In genomic region chr16:11049396-11050059, GRCh38 we compare ENCODE assay signal across 20 cellular contexts.
DNase-seq lines count a peak whose midpoint lies in the region; ATAC-seq and FAIRE-seq lines count a peak whose summit lies in the region.
"Had no signal": no experiment of that assay in that cellular context is flagged by ENCODE, and none has a peak within 500 bp of the region (broad histone marks: within the 10 kb centered on the region; RNA-seq: fewer than 3 reads in every experiment).

No MANE protein-coding gene starts in this region.

- no peak overlapping the region for H3K23ac ChIP-seq in trophoblast cell (ENCODE audit: low read length)

- no peak overlapping the region for H3K9ac ChIP-seq in HUES48 (ENCODE audit: low read depth, low read length)
- no peak overlapping the region for H3K9ac ChIP-seq in trophoblast cell (ENCODE audit: low read length)

- no peak overlapping the region for H4K8ac ChIP-seq in trophoblast cell (ENCODE audit: low read depth, low read length)

- H3K4me1 ChIP-seq in HUES48 (ENCODE audit: control insufficient read depth, insufficient read depth, low read length) = peaks cover 18% of the 10 kb centered on the region
- H3K4me1 ChIP-seq in trophoblast cell (ENCODE audit: control insufficient read depth in 1 of 2, insufficient read depth in 2 of 2, low read length in 2 of 2) = peaks cover 10 to 16% of the 10 kb centered on the region in 2 experiments
- H3K4me1 ChIP-seq: body of pancreas, gastroesophageal sphincter had no signal

- peaks cover 2% of the 10 kb centered on the region for H3K79me1 ChIP-seq in trophoblast cell (ENCODE audit: low read length)

- peak overlapping the region; percentile 16 for H3K27ac ChIP-seq in HUES48 (ENCODE audit: low read depth, low read length)
- no peak overlapping the region for H3K27ac ChIP-seq in trophoblast cell (ENCODE audit: low read depth, low read length)
- H3K27ac ChIP-seq: body of pancreas, gastroesophageal sphincter, SJCRH30, suprapubic skin, VCaP had no signal

- H2BK5ac ChIP-seq in trophoblast cell (ENCODE audit: low read depth, low read length, poor library complexity) = peak overlapping the region; percentile 43

- H2AFZ ChIP-seq in trophoblast cell (ENCODE audit: insufficient read depth, low read length, poor library complexity) = no peak overlapping the region

- WGBS in trophoblast cell (ENCODE audit: extremely low coverage, insufficient coverage, insufficient read length) = no CpG with 5 or more reads among the region's 3 CpGs

- no peak overlapping the region for H2BK120ac ChIP-seq in trophoblast cell (ENCODE audit: insufficient read depth, low read length, poor library complexity)

- H2AK5ac ChIP-seq in trophoblast cell (ENCODE audit: low read length) = no peak overlapping the region

- H3K36me3 ChIP-seq in HUES48 (ENCODE audit: control insufficient read depth, insufficient read depth, low read length) (0 out of 2 replicates have a peak, but pooled peaks cover 3% of the 10 kb centered on the region), trophoblast cell (ENCODE audit: control insufficient read depth in 1 of 2, insufficient read depth in 2 of 2, low read length in 2 of 2) (peaks cover 5 to 11% of the 10 kb centered on the region in 2 experiments)
- H3K36me3 ChIP-seq: SJCRH30 had no signal

- no peak overlapping the region for H2BK12ac ChIP-seq in trophoblast cell (ENCODE audit: low read length)

- H3K4me3 ChIP-seq in HUES48 (ENCODE audit: low read depth, low read length) (no peak overlapping the region), trophoblast cell (ENCODE audit: low read depth, low read length) (no peak overlapping the region)
- H3K4me3 ChIP-seq: body of pancreas, gastroesophageal sphincter, SJCRH30, suprapubic skin had no signal

- no peak overlapping the region for H3K4ac ChIP-seq in trophoblast cell (ENCODE audit: low read depth, low read length)

- peak; percentile 74 for DNase-seq in ELF-1 (ENCODE audit: low read depth, low spot score)
- peak; percentile 30 for DNase-seq in astrocyte of the hippocampus (ENCODE audit: low read depth, low spot score)
- DNase-seq in trophoblast cell = peak; percentile 41 to 70
- no peak for DNase-seq in GM19239 (ENCODE audit: insufficient read length, low spot score)
- DNase-seq: body of pancreas; CD8-positive, alpha-beta memory T cell; effector CD8-positive, alpha-beta T cell; Kasumi-1; left cardiac atrium; naive thymus-derived CD8-positive, alpha-beta T cell; NCI-H187 treated with DMSO at 0.1 percent for 48 hours; NCI-H82 had no signal

- H4K12ac ChIP-seq in trophoblast cell (ENCODE audit: low read depth, low read length) = no peak overlapping the region

- no peak overlapping the region for H4K91ac ChIP-seq in trophoblast cell (ENCODE audit: low read depth, low read length)

- ATAC-seq in HG03045 (IDR thresholded peaks at IDR 0.05; ENCODE audit: unreplicated experiment) (no peak), HG02852 (IDR thresholded peaks at IDR 0.05; ENCODE audit: unreplicated experiment) (no peak)
- ATAC-seq: body of pancreas; gastroesophageal sphincter; left cardiac atrium; naive thymus-derived CD8-positive, alpha-beta T cell; sciatic nerve had no signal

- H3K9me3 ChIP-seq in HUES48 (ENCODE audit: control insufficient read depth, insufficient read depth, low read length) (no peaks in the 10 kb centered on the region), trophoblast cell (ENCODE audit: insufficient read depth, low read depth, low read length) (no peaks in the 10 kb centered on the region)
- H3K9me3 ChIP-seq: body of pancreas, gastroesophageal sphincter, SJCRH30, suprapubic skin had no signal

- no peaks in the 10 kb centered on the region for H3K27me3 ChIP-seq in HUES48 (ENCODE audit: control insufficient read depth, insufficient read depth, low read length)
- H3K27me3 ChIP-seq in trophoblast cell (ENCODE audit: insufficient read depth, low read length) = no peaks in the 10 kb centered on the region
- H3K27me3 ChIP-seq: body of pancreas, gastroesophageal sphincter, SJCRH30, suprapubic skin had no signal

- H3K18ac ChIP-seq in trophoblast cell (ENCODE audit: low read length) = no peak overlapping the region

- no peak overlapping the region for H3K14ac ChIP-seq in trophoblast cell (ENCODE audit: low read length)

- FAIRE-seq in GM19239 (lab: Jason Lieb, UNC) = no peak

- H3K79me2 ChIP-seq in trophoblast cell (ENCODE audit: control insufficient read depth, insufficient read depth, low read length, poor library complexity) = no peaks in the 10 kb centered on the region

- no peak overlapping the region for H3K4me2 ChIP-seq in trophoblast cell (ENCODE audit: low read length)
